In the genomic region with DNA sequence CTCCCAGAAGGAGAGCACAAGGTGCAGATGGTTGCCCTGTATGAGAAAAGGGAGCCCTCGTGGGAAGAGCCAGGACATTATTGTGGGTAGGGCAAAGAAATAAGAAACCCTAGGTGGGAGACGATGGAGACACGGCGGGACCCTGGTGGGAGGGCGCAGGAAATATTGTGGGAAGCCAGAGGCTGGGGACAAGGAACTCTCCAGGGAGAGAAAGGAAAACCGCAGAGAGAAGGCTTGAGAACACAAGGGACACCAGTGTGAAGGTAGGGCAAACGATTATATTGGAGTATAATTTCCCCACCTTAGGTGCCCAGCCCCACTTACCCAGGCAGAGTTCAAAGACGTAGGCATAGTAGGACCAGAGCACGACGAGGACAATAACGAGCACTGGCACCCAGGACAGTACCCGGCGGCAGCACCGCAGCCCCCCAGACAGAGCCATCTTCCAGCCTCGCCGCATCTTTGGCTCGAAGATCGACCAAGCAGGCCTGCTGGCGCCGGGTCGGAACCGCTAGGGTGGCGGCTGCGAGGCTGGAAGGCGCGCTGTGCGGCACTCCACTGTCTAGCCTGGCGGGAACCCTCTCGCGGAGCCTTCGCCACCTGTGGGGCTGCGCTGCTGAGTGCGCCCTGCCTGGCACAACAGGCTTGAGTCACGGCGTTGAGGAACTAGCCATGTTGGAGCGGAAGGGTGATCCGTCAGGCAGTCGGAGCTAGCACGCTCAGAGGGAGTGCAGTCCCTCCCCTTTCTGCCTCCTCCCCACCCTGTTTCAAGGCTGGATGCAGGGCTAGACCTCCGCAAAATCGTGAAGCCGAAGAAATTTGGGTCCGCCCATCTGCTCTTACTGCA, we compare ENCODE assay signal across 8 cellular contexts. TPM values are rescaled to one million over a fixed set of nuclear protein-coding genes. Genes with fewer than 3 reads are reported as not detected.
A peak's percentile ranks its signal among the peaks of the same experiment; 100 is the strongest.
DNase-seq lines count a peak whose midpoint lies in the region; ATAC-seq and TF ChIP-seq lines count a peak whose summit lies in the region.

Gene ZDHHC15, minus strand, starts transcription at position 473 of the 847 bp plus-strand sequence. Its CDS starts 13 bp downstream, at position 460.

- H3K27ac ChIP-seq in foreskin keratinocyte (no peak within 1 kb of the TSS), subcutaneous abdominal adipose tissue (ENCODE audit: low read depth, low read length) (no peak within 1 kb of the TSS)

- H3K27me3 ChIP-seq in foreskin keratinocyte (no peaks in the 10 kb centered on the region), subcutaneous abdominal adipose tissue (ENCODE audit: control insufficient read depth in 5 of 5, insufficient read depth in 4 of 5, low read length in 5 of 5) (peaks cover 0 to 4% (median 0%) of the 10 kb centered on the region in 5 donors)

- DNase-seq in NCI-H526 treated with DMSO at 0.1 percent for 48 hours (lab: John Stamatoyannopoulos, UW) (peak; percentile 2), foreskin keratinocyte (no peak), nephron progenitor cell (peak; percentile 58), GM19238 (ENCODE audit: insufficient read length, low spot score) (no peak)
- DNase-seq in activated effector memory CD4-positive, alpha-beta T cell treated with Interleukin-2 at 50 U/mL for 16 hours = peak; percentile 9

- peak; percentile 88 for ATAC-seq in foreskin keratinocyte
- no peak for ATAC-seq in GM19324 (IDR thresholded peaks at IDR 0.05; ENCODE audit: low FRiP score, unreplicated experiment)

- H3K4me1 Mint-ChIP-seq in nephron progenitor cell = peaks cover 26% of the 10 kb centered on the region

- H3K36me3 ChIP-seq in ES-I3 (ENCODE audit: insufficient read depth, low read length) (no peaks in the 10 kb centered on the region), subcutaneous abdominal adipose tissue (ENCODE audit: control insufficient read depth in 5 of 5, insufficient read depth in 5 of 5, low read length in 5 of 5) (no peaks in the 10 kb centered on the region)

- peak within 1 kb of the TSS; percentile 68 to 84 (median 71) for H3K4me3 ChIP-seq in subcutaneous abdominal adipose tissue (ENCODE audit: low read depth in 1 of 5, low read length in 5 of 5)

- peaks cover 7% of the 10 kb centered on the region for H3K36me3 Mint-ChIP-seq in nephron progenitor cell (ENCODE audit: low read depth)

- TF ChIP-seq CTCF in foreskin keratinocyte (conservative IDR thresholded peaks at IDR 0.05) (no peak), nephron progenitor cell (IDR thresholded peaks at IDR 0.05) (no peak)

- H3K27ac Mint-ChIP-seq in nephron progenitor cell = peak within 1 kb of the TSS; percentile 91

- H3K9ac ChIP-seq in ES-I3 (ENCODE audit: low read depth, low read length) (peak within 1 kb of the TSS; percentile 63), subcutaneous abdominal adipose tissue (ENCODE audit: low read length in 5 of 5) (peak within 1 kb of the TSS in 3 of 5 donors; percentile 25 to 57 (median 38))

- H3K4me1 ChIP-seq in ES-I3 (ENCODE audit: insufficient read depth, low read length) (0 out of 2 replicates have a peak, but pooled peaks cover 6% of the 10 kb centered on the region), foreskin keratinocyte (no peaks in the 10 kb centered on the region), subcutaneous abdominal adipose tissue (ENCODE audit: control insufficient read depth in 5 of 5, insufficient read depth in 5 of 5, low read length in 5 of 5) (peaks cover 0 to 14% (median 8%) of the 10 kb centered on the region in 5 donors)

- no peaks in the 10 kb centered on the region; the same call in 1 of the 2 replicates for H3K9me3 ChIP-seq in ES-I3 (ENCODE audit: control insufficient read depth, insufficient read depth, low read length)
- H3K9me3 ChIP-seq in subcutaneous abdominal adipose tissue (ENCODE audit: control insufficient read depth in 5 of 5, low read length in 5 of 5) = peaks cover 0 to 11% (median 7%) of the 10 kb centered on the region in 5 donors

- peak within 1 kb of the TSS; percentile 95 for H3K4me3 Mint-ChIP-seq in nephron progenitor cell

- peaks cover 5% of the 10 kb centered on the region for H3K27me3 Mint-ChIP-seq in nephron progenitor cell (ENCODE audit: low read depth, poor library complexity)

- peaks cover 61% of the 10 kb centered on the region for H3K9me3 Mint-ChIP-seq in nephron progenitor cell

RNA-seq across cellular contexts. Expression of gene ZDHHC15, which starts in this region (rescaled TPM):
- not detected in 2 replicates for total RNA-seq in foreskin keratinocyte
- not detected in 2 replicates for polyA plus RNA-seq in foreskin keratinocyte

Comparison
In these comparisons a context has a peak if more than half of its experiments do, and no peak if none do; other contexts are left out.
1. Peak in ATAC-seq in foreskin keratinocyte; RNA of the gene not detected or under 1 TPM.
2. DNase-seq: peak in NCI-H526 treated with DMSO at 0.1 percent for 48 hours (single experiment), activated effector memory CD4-positive, alpha-beta T cell treated with Interleukin-2 at 50 U/mL for 16 hours (single experiment) and nephron progenitor cell (single experiment); none in foreskin keratinocyte (0 of 2) and GM19238 (single experiment).